Comparison of ENCODE assay signal across 29 cellular contexts in the genomic region with DNA sequence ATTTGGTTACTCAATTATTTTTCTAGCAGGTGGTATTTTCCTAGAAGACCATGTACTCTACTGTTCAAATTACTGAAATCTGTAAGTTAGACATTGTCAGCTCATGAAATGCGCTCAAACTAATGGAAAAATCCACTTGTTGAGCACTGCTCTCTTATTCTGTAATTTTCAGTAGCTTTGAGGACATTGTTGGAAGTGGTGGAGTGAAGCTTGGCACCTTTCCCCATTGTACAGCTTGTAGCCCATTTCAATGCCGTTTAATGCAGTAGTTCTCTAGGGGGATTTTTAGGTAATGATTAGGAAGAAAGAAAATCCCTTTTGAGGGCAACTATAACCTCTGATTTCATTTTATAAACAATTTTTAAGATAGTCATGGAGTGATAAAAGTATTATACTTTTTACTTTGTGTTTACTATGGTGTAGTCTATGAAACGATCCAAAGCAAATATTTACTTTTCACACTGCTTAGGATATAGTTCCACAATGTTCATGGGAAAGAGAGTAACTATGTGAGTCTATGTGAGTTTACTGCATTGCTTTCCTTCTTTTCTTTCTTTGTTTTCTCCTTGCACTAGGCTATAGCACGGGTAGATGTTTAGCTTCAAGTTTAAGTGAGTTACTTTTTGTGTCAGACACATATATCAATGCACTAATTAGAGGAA.
"Had no signal": no experiment of that assay in that cellular context is flagged by ENCODE, and none has a peak within 500 bp of the region (broad histone marks: within the 10 kb centered on the region; RNA-seq: fewer than 3 reads in every experiment).

No MANE protein-coding gene starts in this region.

- H3K27me3 ChIP-seq: ascending aorta, breast epithelium had no signal

- H3K4me1 ChIP-seq: ascending aorta, breast epithelium had no signal

- DNase-seq: activated B cell treated with CpG ODN at 0.5 μM for 24 hours; activated CD4-positive, alpha-beta memory T cell treated with anti-CD3 and anti-CD28 coated beads, Interleukin-2, amount 10 ng/mL, durations not matched to agents 7 days and 5 days; activated CD4-positive, alpha-beta T cell treated with anti-CD3 and anti-CD28 coated beads for 48 hours; activated CD4-positive, CD25-positive, alpha-beta regulatory T cell treated with anti-CD3 and anti-CD28 coated beads, Interleukin-2, amount 50 U/mL, for 72 hours; activated CD8-positive, alpha-beta memory T cell treated with anti-CD3 and anti-CD28 coated beads for 24 hours; activated CD8-positive, alpha-beta memory T cell treated with anti-CD3 and anti-CD28 coated beads, Interleukin-2, amount 10 ng/mL, durations not matched to agents 7 days and 5 days; activated CD8-positive, alpha-beta memory T cell treated with anti-CD3 and anti-CD28 coated beads, Interleukin-2, amount 50 U/mL, for 48 hours; activated effector memory CD4-positive, alpha-beta T cell treated with Interleukin-2 at 50 U/mL for 16 hours; activated naive CD4-positive, alpha-beta T cell treated with anti-CD3 and anti-CD28 coated beads, Interleukin-2, amount 10 ng/mL, durations not matched to agents 7 days and 5 days; activated naive CD8-positive, alpha-beta T cell treated with anti-CD3 and anti-CD28 coated beads for 36 hours; activated T-cell treated with anti-CD3 and anti-CD28 coated beads, Interleukin-2, amount 50 U/mL, for 48 hours; amygdala; NCI-H1105; NCI-H1417 treated with DMSO at 0.1 percent for 48 hours; NCI-H1694; NCI-H1930; NCI-H2107; NCI-H2171; NCI-H524; NCI-H69; Right ventricle myocardium superior; SW 1271; T-helper 1 cell; T-helper 2 cell; T-helper 9 cell had no signal

- H3K4me3 ChIP-seq: ascending aorta, breast epithelium, K562 had no signal

- H3K27ac Mint-ChIP-seq: activated B cell treated with CpG ODN at 0.5 μM for 24 hours; activated CD4-positive, alpha-beta memory T cell treated with anti-CD3 and anti-CD28 coated beads, Interleukin-2, amount 10 ng/mL, durations not matched to agents 7 days and 5 days; activated CD8-positive, alpha-beta memory T cell treated with anti-CD3 and anti-CD28 coated beads, Interleukin-2, amount 10 ng/mL, durations not matched to agents 7 days and 5 days; activated naive CD4-positive, alpha-beta T cell treated with anti-CD3 and anti-CD28 coated beads, Interleukin-2, amount 10 ng/mL, durations not matched to agents 7 days and 5 days; activated naive CD8-positive, alpha-beta T cell treated with anti-CD3 and anti-CD28 coated beads for 36 hours had no signal

- H3K36me3 Mint-ChIP-seq: activated CD8-positive, alpha-beta memory T cell treated with anti-CD3 and anti-CD28 coated beads, Interleukin-2, amount 10 ng/mL, durations not matched to agents 7 days and 5 days; activated naive CD4-positive, alpha-beta T cell treated with anti-CD3 and anti-CD28 coated beads, Interleukin-2, amount 10 ng/mL, durations not matched to agents 7 days and 5 days had no signal

- ATAC-seq: activated CD8-positive, alpha-beta memory T cell treated with anti-CD3 and anti-CD28 coated beads, Interleukin-2, amount 10 ng/mL, durations not matched to agents 7 days and 5 days; K562 had no signal

- H3K9me3 Mint-ChIP-seq: activated CD4-positive, alpha-beta memory T cell treated with anti-CD3 and anti-CD28 coated beads, Interleukin-2, amount 10 ng/mL, durations not matched to agents 7 days and 5 days had no signal

- H3K27ac ChIP-seq: ascending aorta, breast epithelium, VCaP had no signal

- H3K36me3 ChIP-seq: ascending aorta, breast epithelium had no signal
